1 cellular context compared by ENCODE assay signal in genomic region chr14:73116079-73116665, GRCh38.
TF ChIP-seq lines count a peak whose summit lies in the region.

No MANE protein-coding gene starts in this region.

TF ChIP-seq in WTC11, 78 proteins besides CTCF, POLR2A, EP300 and RAD21 (continued from another document):
- TF ChIP-seq ZSCAN18 (CRISPR knock-in tag; IDR thresholded peaks at IDR 0.05) (no peak), TP53 (CRISPR knock-in tag; IDR thresholded peaks at IDR 0.05) (no peak), GTF2I (CRISPR knock-in tag; conservative IDR thresholded peaks at IDR 0.05) (no peak), AFF4 (CRISPR knock-in tag; IDR thresholded peaks at IDR 0.05; ENCODE audit: borderline replicate concordance) (no peak), CREM (CRISPR knock-in tag; IDR thresholded peaks at IDR 0.05) (no peak), MLX (CRISPR knock-in tag; IDR thresholded peaks at IDR 0.05) (no peak), ZNF281 (CRISPR knock-in tag; IDR thresholded peaks at IDR 0.05) (no peak)
